4 cellular contexts compared by ENCODE assay signal in genomic region chr7:101673315-101673714, GRCh38.
TF ChIP-seq lines count a peak whose summit lies in the region.

No MANE protein-coding gene starts in this region.

TF ChIP-seq in SK-N-SH treated with all-trans-retinoic acid at 6 μM for 48 hours, 23 proteins besides CTCF, POLR2A, EP300 and RAD21:
- TF ChIP-seq ZNF565 (CRISPR knock-in tag; conservative IDR thresholded peaks at IDR 0.05; ENCODE audit: low read depth): peak; percentile 81; the same call in 1 of the 2 replicates
- no peak for TF ChIP-seq SNAI2 (CRISPR knock-in tag; IDR thresholded peaks at IDR 0.05)
- TF ChIP-seq GLIS3 (CRISPR knock-in tag; IDR thresholded peaks at IDR 0.05): no peak
- no peak for TF ChIP-seq ZC3H10 (CRISPR knock-in tag; IDR thresholded peaks at IDR 0.05)

TF ChIP-seq in SK-N-SH, 30 proteins besides CTCF, POLR2A, EP300 and RAD21 (continues in another document):
- TF ChIP-seq ZBTB33 (IDR thresholded peaks at IDR 0.05; ENCODE audit: borderline replicate concordance, low read depth): no peak
- no peak for TF ChIP-seq TEAD4 (IDR thresholded peaks at IDR 0.05; ENCODE audit: borderline replicate concordance, insufficient read depth)
- no peak for TF ChIP-seq REST (IDR thresholded peaks at IDR 0.05; ENCODE audit: low read depth, low read length)
- TF ChIP-seq NRF1 (IDR thresholded peaks at IDR 0.05; ENCODE audit: low read depth, low read length): no peak
- TF ChIP-seq FOSL2 (IDR thresholded peaks at IDR 0.05; ENCODE audit: borderline replicate concordance, low read depth): no peak
- TF ChIP-seq PBX3 (IDR thresholded peaks at IDR 0.05): no peak
- TF ChIP-seq RFX5 (IDR thresholded peaks at IDR 0.05; ENCODE audit: low read length): no peak
- no peak for TF ChIP-seq FOXM1 (IDR thresholded peaks at IDR 0.05; ENCODE audit: low read depth)
- TF ChIP-seq JUND (IDR thresholded peaks at IDR 0.05): no peak
- no peak for TF ChIP-seq YY1 (IDR thresholded peaks at IDR 0.05; ENCODE audit: low read depth)
- TF ChIP-seq EZH2phosphoT487 (IDR thresholded peaks at IDR 0.05; ENCODE audit: borderline replicate concordance, low read depth): no peak
- TF ChIP-seq ELF1 (IDR thresholded peaks at IDR 0.05): no peak
- TF ChIP-seq TAF1 (IDR thresholded peaks at IDR 0.05; ENCODE audit: borderline replicate concordance, low read depth, low read length): no peak

TF ChIP-seq in GM12878, 131 proteins besides CTCF, POLR2A, EP300 and RAD21:
- TF ChIP-seq YY1 (IDR thresholded peaks at IDR 0.05; ENCODE audit: low read depth, low read length): 0 out of 2 replicates have a peak, but pooled peaks have one; percentile 21
- no peak for TF ChIP-seq MYB (IDR thresholded peaks at IDR 0.05; ENCODE audit: borderline replicate concordance, low read depth, low read length)
- TF ChIP-seq CBX5 (IDR thresholded peaks at IDR 0.05; ENCODE audit: low read depth): no peak

TF ChIP-seq in H1, 55 proteins besides CTCF, POLR2A, EP300 and RAD21:
- TF ChIP-seq NANOG (IDR thresholded peaks at IDR 0.05; ENCODE audit: insufficient read depth, low read depth, low read length, poor library complexity, severe bottlenecking): no peak
